8 cellular contexts compared by ENCODE assay signal in the genomic region with DNA sequence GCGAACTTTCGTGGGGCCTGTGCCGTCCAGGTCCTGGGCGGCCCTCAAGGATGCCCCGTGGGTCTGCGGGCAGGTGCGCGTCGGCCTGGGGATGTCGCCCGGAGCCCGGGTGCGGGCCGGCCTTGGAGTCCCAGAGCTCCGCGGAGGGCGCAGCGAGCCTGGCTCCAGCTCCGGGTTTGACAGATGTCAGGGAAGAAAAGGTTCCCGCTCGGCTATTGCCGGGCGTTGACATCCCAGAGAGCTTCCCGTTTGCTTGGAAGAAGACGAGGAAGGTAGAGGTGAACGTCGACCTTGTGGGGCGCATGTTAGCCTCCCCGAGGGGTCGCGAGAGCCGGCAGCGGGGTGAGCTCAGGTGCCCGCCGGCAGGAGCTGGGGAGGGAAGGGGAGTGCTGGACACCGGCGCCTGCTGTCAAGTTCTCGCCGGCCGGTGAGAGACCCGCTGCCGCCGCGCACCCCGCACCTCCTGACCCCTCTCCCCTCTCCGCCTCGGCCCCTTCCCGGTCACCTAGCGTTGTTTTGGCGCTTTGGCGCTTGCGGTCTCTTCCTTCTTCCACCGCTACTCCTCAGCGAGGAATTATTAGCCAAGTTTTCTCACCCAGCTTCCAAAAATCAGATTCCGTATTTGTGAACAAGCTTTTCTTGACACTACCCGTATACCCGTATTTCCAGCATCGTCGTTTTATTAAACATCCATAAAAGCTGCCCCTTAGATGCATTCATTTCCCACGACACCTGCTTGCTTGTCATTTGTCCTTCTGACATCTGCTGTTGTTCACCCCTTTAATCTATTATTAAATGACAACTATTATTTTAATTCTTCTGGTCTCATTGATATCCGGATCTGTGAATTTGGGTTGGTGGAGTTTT. TPM values are rescaled to one million over a fixed set of nuclear protein-coding genes. Genes with fewer than 3 reads are reported as not detected.
DNase-seq lines count a peak whose midpoint lies in the region; ATAC-seq and TF ChIP-seq lines count a peak whose summit lies in the region.

No MANE protein-coding gene starts in this region.

- H3K9me3 ChIP-seq in hepatocyte (ENCODE audit: low read depth) (no peaks in the 10 kb centered on the region), skeletal muscle tissue (ENCODE audit: control insufficient read depth in 3 of 3, low read length in 3 of 3) (no peaks in the 10 kb centered on the region)

- H3K4me1 ChIP-seq in hepatocyte (ENCODE audit: insufficient read depth) (peaks cover 7% of the 10 kb centered on the region), skeletal muscle tissue (ENCODE audit: control insufficient read depth in 3 of 3, insufficient read depth in 3 of 3, low read length in 3 of 3) (peaks cover 36 to 61% (median 38%) of the 10 kb centered on the region in 3 donors)

- TF ChIP-seq CTCF in activated CD8-positive, alpha-beta T cell treated with anti-CD3 and anti-CD28 coated beads for 36 hours (IDR thresholded peaks at IDR 0.05), result no peak
- no peak for TF ChIP-seq CTCF in hepatocyte (IDR thresholded peaks at IDR 0.05; ENCODE audit: poor library complexity)

- H3K36me3 Mint-ChIP-seq in activated CD8-positive, alpha-beta T cell treated with anti-CD3 and anti-CD28 coated beads for 36 hours (ENCODE audit: low read depth), result peaks cover 3% of the 10 kb centered on the region

- peak overlapping the region; percentile 95 for H3K4me3 ChIP-seq in hepatocyte
- peak overlapping the region; percentile 67 to 90 (median 86) for H3K4me3 ChIP-seq in skeletal muscle tissue (ENCODE audit: low read length in 3 of 3)

- POLR2A ChIA-PET in activated CD8-positive, alpha-beta T cell treated with anti-CD3 and anti-CD28 coated beads for 36 hours (lab: Charles Lee), result interaction anchor here (0.7 to 2.1 kb wide), 7 partner anchors 8 to 1629 kb away, joined by 3 to 15 read pairs (median 3); no protein-coding TSS in a partner anchor

- H3K9me3 Mint-ChIP-seq in activated CD8-positive, alpha-beta T cell treated with anti-CD3 and anti-CD28 coated beads for 36 hours, result no peaks in the 10 kb centered on the region

- H3K27ac Mint-ChIP-seq in activated CD8-positive, alpha-beta T cell treated with anti-CD3 and anti-CD28 coated beads for 36 hours, result peak overlapping the region; percentile 78

- H3K4me1 Mint-ChIP-seq in activated CD8-positive, alpha-beta T cell treated with anti-CD3 and anti-CD28 coated beads for 36 hours (ENCODE audit: low read depth), result peaks cover 60% of the 10 kb centered on the region

- H3K27me3 ChIP-seq in hepatocyte (peaks cover 55% of the 10 kb centered on the region), skeletal muscle tissue (ENCODE audit: control insufficient read depth in 3 of 3, insufficient read depth in 3 of 3, low read length in 3 of 3) (no peaks in the 10 kb centered on the region)

- H4K20me1 ChIP-seq in hepatocyte (ENCODE audit: insufficient read depth, poor library complexity, severe bottlenecking), result peaks cover 16% of the 10 kb centered on the region

- peak overlapping the region; percentile 97 for H3K4me2 ChIP-seq in hepatocyte

- H3K9ac ChIP-seq in skeletal muscle tissue (ENCODE audit: low read depth in 1 of 3, low read length in 3 of 3), result peak overlapping the region; percentile 63 to 91 (median 85)

- DNase-seq in AG08396 (ENCODE audit: low spot score) (peak; percentile 42), hepatocyte (ENCODE audit: low spot score) (peak; percentile 19), RPMI8226 (no peak), AML-193 (lab: John Stamatoyannopoulos, UW) (no peak)
- DNase-seq in activated CD8-positive, alpha-beta T cell treated with anti-CD3 and anti-CD28 coated beads for 36 hours, result peak; percentile 20

- peaks cover 6% of the 10 kb centered on the region for H3K27me3 Mint-ChIP-seq in activated CD8-positive, alpha-beta T cell treated with anti-CD3 and anti-CD28 coated beads for 36 hours

- no peaks in the 10 kb centered on the region for H3K36me3 ChIP-seq in hepatocyte (replicated peaks; ENCODE audit: insufficient read depth, low read depth)
- H3K36me3 ChIP-seq in skeletal muscle tissue (ENCODE audit: control insufficient read depth in 3 of 3, insufficient read depth in 3 of 3, low read length in 3 of 3), result no peaks in the 10 kb centered on the region

- H3K27ac ChIP-seq in hepatocyte (no peak overlapping the region), skeletal muscle tissue (ENCODE audit: low read depth, low read length) (peak overlapping the region; percentile 92)

- peak overlapping the region; percentile 79 for H3K4me3 Mint-ChIP-seq in activated CD8-positive, alpha-beta T cell treated with anti-CD3 and anti-CD28 coated beads for 36 hours

- intact Hi-C loops in activated CD8-positive, alpha-beta T cell treated with anti-CD3 and anti-CD28 coated beads for 36 hours (cut with micrococcal nuclease), result no loop called here

- H3K9me2 ChIP-seq in hepatocyte (replicated peaks; ENCODE audit: insufficient read depth), result no peaks in the 10 kb centered on the region

- CTCF ChIA-PET in activated CD8-positive, alpha-beta T cell treated with anti-CD3 and anti-CD28 coated beads for 36 hours (lab: Charles Lee), result interaction anchor here (0.7 to 3.0 kb wide), 13 partner anchors 8 to 106 kb away, joined by 3 to 34 read pairs (median 4); no protein-coding TSS in a partner anchor

- peaks cover 9% of the 10 kb centered on the region for H3K79me2 ChIP-seq in hepatocyte

- ATAC-seq in GM18517 (IDR thresholded peaks at IDR 0.05; ENCODE audit: unreplicated experiment) (peak; percentile 9), GM18868 (IDR thresholded peaks at IDR 0.05; ENCODE audit: unreplicated experiment) (no peak)
- no peak for ATAC-seq in activated CD8-positive, alpha-beta T cell treated with anti-CD3 and anti-CD28 coated beads for 36 hours

- H2AFZ ChIP-seq in hepatocyte, result peak overlapping the region; percentile 95

- 5% methylated on average over 54 of the region's 61 CpGs for WGBS in hepatocyte (ENCODE audit: low lambda C conversion rate, missing lambda C conversion rate)

RNA-seq across cellular contexts. Expression of a gene that starts 1.3 kb away (rescaled TPM):
- 10 to 100 TPM; 21.5 to 22.7 TPM for total RNA-seq in activated CD8-positive, alpha-beta T cell treated with anti-CD3 and anti-CD28 coated beads for 36 hours
- total RNA-seq in hepatocyte (8.7 and 19.3 TPM in 2 replicates), skeletal muscle tissue (18.8 TPM)
- polyA plus RNA-seq in hepatocyte, result 6.1 and 12.7 TPM in 2 replicates

Comparison
In these comparisons a context has a peak if more than half of its experiments do, and no peak if none do; other contexts are left out.
1. DNase-seq: peak in AG08396 (single experiment), activated CD8-positive, alpha-beta T cell treated with anti-CD3 and anti-CD28 coated beads for 36 hours (single experiment) and hepatocyte (single experiment); none in RPMI8226 (single experiment) and AML-193 (0 of 2).